ENCODE assay signal across 15 cellular contexts in the genomic region with DNA sequence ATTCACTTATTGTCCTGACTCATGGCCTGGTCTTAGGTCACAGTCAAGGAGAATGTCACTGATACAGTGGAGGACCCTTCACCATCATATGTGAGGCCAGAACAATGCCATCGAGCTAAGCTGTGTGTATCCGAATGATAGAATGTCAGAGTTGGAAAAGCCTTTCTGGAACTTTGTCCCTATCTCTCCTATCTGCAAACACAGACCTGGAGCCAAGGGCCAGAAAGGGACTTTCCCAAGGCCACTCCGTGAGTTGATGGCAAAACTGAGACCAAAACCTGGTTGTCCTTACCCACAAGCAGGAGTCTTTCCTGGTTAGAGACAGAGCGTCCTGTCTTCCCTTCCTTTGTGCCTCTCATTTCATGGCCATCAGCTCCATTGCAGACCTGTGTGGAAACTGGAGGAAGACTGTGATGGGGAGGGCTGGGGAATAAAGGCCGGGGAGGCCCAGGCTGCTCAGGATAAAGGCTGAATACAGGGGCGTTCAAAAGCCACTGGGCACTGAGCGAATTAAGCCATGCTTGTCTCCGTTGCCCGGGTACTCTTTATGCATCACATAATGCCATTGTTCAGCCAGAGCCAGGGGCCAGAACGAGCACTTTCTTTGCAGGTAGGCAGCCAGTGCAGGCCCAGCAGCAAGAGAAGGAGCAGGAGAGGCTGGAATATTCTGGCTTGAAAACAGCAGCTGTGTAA.
"Had no signal": no experiment of that assay in that cellular context is flagged by ENCODE, and none has a peak within 500 bp of the region (broad histone marks: within the 10 kb centered on the region; RNA-seq: fewer than 3 reads in every experiment).

No MANE protein-coding gene starts in this region.

- DNase-seq: activated CD4-positive, alpha-beta T cell treated with anti-CD3 and anti-CD28 coated beads, Interleukin-2, amount 10 ng/mL, durations not matched to agents 24 days and 14 days; activated CD4-positive, CD25-positive, alpha-beta regulatory T cell; activated CD8-positive, alpha-beta memory T cell treated with anti-CD3 and anti-CD28 coated beads, Interleukin-2, amount 50 U/mL, for 48 hours; activated naive CD8-positive, alpha-beta T cell treated with anti-CD3 and anti-CD28 coated beads for 36 hours; activated T-cell treated with anti-CD3 and anti-CD28 coated beads, Interleukin-2, amount 50 U/mL, for 72 hours; erythroblast; islet precursor cell; naive thymus-derived CD8-positive, alpha-beta T cell; ovary; stimulated activated CD4-positive, alpha-beta T cell treated with anti-CD3 and anti-CD28 coated beads, Interleukin-12 subunit alpha, Interleukin-12 subunit beta, amount 100 ng/mL, for 4 hours; stimulated activated CD4-positive, alpha-beta T cell treated with anti-CD3 and anti-CD28 coated beads, Interleukin-2, amount 100 ng/mL, for 24 hours; thyroid gland; uterus had no signal

- H3K27me3 ChIP-seq: left lung, ovary, thyroid gland, uterus had no signal

- H3K36me3 ChIP-seq: left lung, ovary, thyroid gland, uterus had no signal

- H3K4me1 ChIP-seq: left lung, uterus had no signal

- H3K27ac ChIP-seq: left lung, ovary, thyroid gland, uterus had no signal

- H3K4me3 ChIP-seq: left lung, ovary, thyroid gland, uterus had no signal

- H3K9me3 ChIP-seq: left lung, ovary, thyroid gland, uterus had no signal

- ATAC-seq: activated T-cell treated with anti-CD3 and anti-CD28 coated beads, Interleukin-2, amount 50 U/mL, for 72 hours; left lung; naive thymus-derived CD8-positive, alpha-beta T cell; stimulated activated effector memory CD8-positive, alpha-beta T cell treated with anti-CD3 and anti-CD28 coated beads, Interleukin-12 subunit alpha, Interleukin-12 subunit beta, amount 100 ng/mL, for 72 hours had no signal
